In genomic region chr18:9673296-9674251, GRCh38 we compare ENCODE assay signal across 8 cellular contexts. TPM values are rescaled to one million over a fixed set of nuclear protein-coding genes. Genes with fewer than 3 reads are reported as not detected.
DNase-seq lines count a peak whose midpoint lies in the region; ATAC-seq and TF ChIP-seq lines count a peak whose summit lies in the region.

No MANE protein-coding gene starts in this region.

- intact Hi-C loops in breast epithelium (cut with DNase I; ENCODE audit: low total_unique reads), result no loop called here
- intact Hi-C loops in left colon (cut with DNase I, micrococcal nuclease), result no loop called here

- H3K4me1 ChIP-seq in OCI-LY3 (ENCODE audit: low read length) (peaks cover 22% of the 10 kb centered on the region), breast epithelium (no peaks in the 10 kb centered on the region), urinary bladder (ENCODE audit: insufficient read depth) (no peaks in the 10 kb centered on the region)

- TF ChIP-seq CTCF in OCI-LY3 (IDR thresholded peaks at IDR 0.05; ENCODE audit: low read depth, low read length), result peak; percentile 78
- peak in 2 of 3 donors; percentile 9 to 17 for TF ChIP-seq CTCF in breast epithelium (IDR thresholded peaks at IDR 0.05)

- H4K20me1 ChIP-seq in OCI-LY3 (ENCODE audit: insufficient read depth, low read length), result no peaks in the 10 kb centered on the region

- H3K27ac ChIP-seq in OCI-LY3 (ENCODE audit: low read length) (peak overlapping the region; percentile 78), breast epithelium (peak overlapping the region in 1 of 2 donors; percentile 45), urinary bladder (ENCODE audit: low read depth) (peak overlapping the region; percentile 15)

- 0 out of 2 replicates have a peak overlapping the region, but pooled peaks have one; percentile 4 for H2AFZ ChIP-seq in OCI-LY3 (ENCODE audit: low read depth, low read length)

- H3K4me3 ChIP-seq in OCI-LY3 (ENCODE audit: low read length), result peak overlapping the region; percentile 52
- no peak overlapping the region for H3K4me3 ChIP-seq in breast epithelium
- H3K4me3 ChIP-seq in urinary bladder (ENCODE audit: low read depth, low read length), result no peak overlapping the region

- H3K36me3 ChIP-seq in OCI-LY3 (replicated peaks; ENCODE audit: low read depth, low read length), result no peaks in the 10 kb centered on the region
- H3K36me3 ChIP-seq in breast epithelium, result no peaks in the 10 kb centered on the region
- H3K36me3 ChIP-seq in urinary bladder (ENCODE audit: insufficient read depth), result no peaks in the 10 kb centered on the region

- H3K9ac ChIP-seq in OCI-LY3 (ENCODE audit: low read length), result peak overlapping the region; percentile 37

- 52% methylated on average over 8 of the region's 8 CpGs for WGBS in urinary bladder

- no peaks in the 10 kb centered on the region for H3K27me3 ChIP-seq in OCI-LY3 (ENCODE audit: low read depth, low read length)
- no peaks in the 10 kb centered on the region for H3K27me3 ChIP-seq in breast epithelium

- peak in 2 of 3 experiments; percentile 36 to 66 for DNase-seq in NCI-H1417 (lab: John Stamatoyannopoulos, UW)
- DNase-seq in NCI-H1417 treated with DMSO at 0.1 percent for 48 hours (lab: John Stamatoyannopoulos, UW), result no peak
- no peak for DNase-seq in breast epithelium (ENCODE audit: low spot score in 2 of 2)
- peak; percentile 26 to 52 for DNase-seq in left colon

- H3K9me3 ChIP-seq in OCI-LY3 (ENCODE audit: insufficient read depth, low read length) (no peaks in the 10 kb centered on the region), breast epithelium (no peaks in the 10 kb centered on the region)

- H3K79me2 ChIP-seq in OCI-LY3 (ENCODE audit: low read length), result no peaks in the 10 kb centered on the region

- TF ChIP-seq POLR2A in breast epithelium (IDR thresholded peaks at IDR 0.05), result no peak

- peak overlapping the region; percentile 68 for H3K4me2 ChIP-seq in OCI-LY3 (ENCODE audit: low read length)

- ATAC-seq in GM19452 (IDR thresholded peaks at IDR 0.05; ENCODE audit: unreplicated experiment) (peak; percentile 98), HG03432 (IDR thresholded peaks at IDR 0.05; ENCODE audit: unreplicated experiment) (peak; percentile 97), left colon (peak; percentile 99)

RNA-seq across cellular contexts. Expression of gene RAB31, which starts 34.5 kb away (rescaled TPM):
- total RNA-seq in breast epithelium, result 100 to 1,000 TPM in 1 of 3 donors, 10 to 100 TPM in 2; 22.4 to 110 (median 32.4) TPM
- 10 to 100 TPM in 1 of 2 donors, 1 to 10 TPM in 1; 6.0 to 16.6 TPM for total RNA-seq in left colon
- 37.1 TPM for total RNA-seq in urinary bladder
- polyA plus RNA-seq in urinary bladder, result 77.2 TPM

RNA-seq across cellular contexts. Expression of gene PPP4R1, which starts 59.2 kb away (rescaled TPM):
- total RNA-seq in breast epithelium (100 to 1,000 TPM in 1 of 3 donors, 10 to 100 TPM in 2; 66.7 to 139 (median 93.4) TPM), left colon (10 to 100 TPM; 73.7 to 74.9 TPM), urinary bladder (174 TPM)
- polyA plus RNA-seq in urinary bladder, result 41.8 TPM

Comparison
In these comparisons a context has a peak if more than half of its experiments do, and no peak if none do; other contexts are left out.
1. DNase-seq: peak in NCI-H1417 (2 of 3) and left colon (2 of 2); none in NCI-H1417 treated with DMSO at 0.1 percent for 48 hours (single experiment) and breast epithelium (0 of 2).
2. Peak in every context shown above with its lines, with median percentiles within 50 percentile points of each other: ATAC-seq.